ENCODE assay signal across 7 cellular contexts in the genomic region with DNA sequence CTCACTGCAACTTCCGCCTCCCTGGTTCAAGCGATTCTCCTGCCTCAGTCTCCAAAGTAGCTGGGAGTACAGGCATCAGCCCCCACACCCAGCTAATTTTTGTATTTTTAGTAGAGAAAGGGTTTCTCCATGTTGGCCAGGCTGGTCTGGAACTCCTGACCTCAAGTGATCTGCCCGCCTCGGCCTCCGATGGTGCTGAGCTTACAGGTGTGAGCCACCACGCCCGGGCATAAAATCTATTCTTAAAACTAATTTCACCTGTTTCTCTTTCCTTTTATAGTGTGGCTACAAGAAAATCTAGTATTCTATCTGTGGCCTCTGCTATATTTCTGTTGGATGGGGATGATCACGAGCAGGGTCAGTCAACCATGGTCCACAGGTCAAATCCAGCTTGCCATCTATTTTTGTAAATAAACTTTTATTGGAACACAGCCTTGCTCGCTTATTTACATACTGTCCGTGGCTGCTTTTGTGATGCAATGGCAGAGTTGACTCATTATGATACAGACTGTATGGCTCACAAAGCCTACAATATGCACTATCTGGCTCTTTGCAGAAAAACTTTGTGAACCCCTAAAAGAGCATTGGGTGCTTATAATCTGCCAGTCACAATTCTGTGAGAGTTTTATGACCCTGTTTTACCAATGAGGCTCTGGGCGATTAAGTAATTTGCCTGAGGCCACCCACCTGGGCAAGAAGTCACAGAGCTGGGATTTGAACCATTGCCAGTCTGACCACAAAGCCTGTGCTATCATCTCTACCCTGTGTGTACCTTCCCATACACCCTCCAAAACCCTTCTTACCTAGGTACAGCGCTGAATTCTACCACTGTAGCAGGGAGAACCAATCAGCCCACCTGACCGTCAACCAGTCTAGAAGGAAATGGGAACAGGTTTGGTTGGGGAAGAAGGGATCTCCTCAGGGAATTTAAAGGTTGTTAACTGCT. TPM values are rescaled to one million over a fixed set of nuclear protein-coding genes. Genes with fewer than 3 reads are reported as not detected.
DNase-seq lines count a peak whose midpoint lies in the region; ATAC-seq, FAIRE-seq and TF ChIP-seq lines count a peak whose summit lies in the region.

No MANE protein-coding gene starts in this region.

- FAIRE-seq in astrocyte (lab: Jason Lieb, UNC): peak; percentile 43

- H3K4me1 Mint-ChIP-seq in astrocyte (ENCODE audit: low read depth, unreplicated experiment): no peaks in the 10 kb centered on the region

- no peaks in the 10 kb centered on the region for H3K36me3 Mint-ChIP-seq in astrocyte (ENCODE audit: low read depth, unreplicated experiment)

- peaks cover 22% of the 10 kb centered on the region for H3K27me3 Mint-ChIP-seq in astrocyte (ENCODE audit: low read depth, unreplicated experiment)

- H3K27me3 ChIP-seq in astrocyte (ENCODE audit: insufficient read depth, low read length) (no peaks in the 10 kb centered on the region), smooth muscle cell (ENCODE audit: low read depth) (no peaks in the 10 kb centered on the region)

- H3F3A ChIP-seq in smooth muscle cell (ENCODE audit: low read depth): no peaks in the 10 kb centered on the region

- H3K36me3 ChIP-seq in astrocyte (ENCODE audit: insufficient read depth, low read length) (no peaks in the 10 kb centered on the region), smooth muscle cell (ENCODE audit: low read depth) (no peaks in the 10 kb centered on the region)

- H4K20me1 ChIP-seq in astrocyte (ENCODE audit: insufficient read depth, low read length): no peaks in the 10 kb centered on the region
- no peaks in the 10 kb centered on the region for H4K20me1 ChIP-seq in smooth muscle cell (ENCODE audit: low read depth)

- H3K4me2 ChIP-seq in astrocyte (ENCODE audit: low read length) (peak overlapping the region; percentile 26), smooth muscle cell (peak overlapping the region; percentile 13)

- 76% methylated on average over 13 of the region's 13 CpGs for whole genome bisulfite sequencing in smooth muscle cell (ENCODE audit: low lambda C conversion rate)

- DNase-seq in NCI-H226 (peak; percentile 72), astrocyte (ENCODE audit: low read depth) (peak; percentile 68), smooth muscle cell (lab: John Stamatoyannopoulos, UW; ENCODE audit: unreplicated experiment) (no peak), NCI-H1092 treated with DMSO at 0.1 percent for 48 hours (lab: John Stamatoyannopoulos, UW) (no peak), mucosa of gallbladder (ENCODE audit: low spot score) (no peak)

- ATAC-seq in GM18867 (IDR thresholded peaks at IDR 0.05; ENCODE audit: unreplicated experiment) (peak; percentile 87), HG02678 (IDR thresholded peaks at IDR 0.05; ENCODE audit: unreplicated experiment) (peak; percentile 84)

- H3K9me3 ChIP-seq in astrocyte (ENCODE audit: insufficient read depth, low read depth, low read length): no peaks in the 10 kb centered on the region
- no peaks in the 10 kb centered on the region for H3K9me3 ChIP-seq in smooth muscle cell (replicated peaks; ENCODE audit: low read depth)

- H3K4me1 ChIP-seq in astrocyte (ENCODE audit: insufficient read depth, low read length) (peaks cover 14% of the 10 kb centered on the region), smooth muscle cell (ENCODE audit: low read depth) (peaks cover 2% of the 10 kb centered on the region)

- H3K9ac ChIP-seq in astrocyte (ENCODE audit: low read length) (peak overlapping the region; percentile 2), smooth muscle cell (ENCODE audit: low read depth) (no peak overlapping the region)

- H3K27ac ChIP-seq in astrocyte (ENCODE audit: low read depth, low read length): no peak overlapping the region
- H3K27ac ChIP-seq in smooth muscle cell (ENCODE audit: low read depth): no peak overlapping the region

- no peak overlapping the region for H2AFZ ChIP-seq in astrocyte (ENCODE audit: low read depth, low read length)
- no peak overlapping the region for H2AFZ ChIP-seq in smooth muscle cell (ENCODE audit: low read depth)

- H3K9me3 Mint-ChIP-seq in astrocyte (ENCODE audit: unreplicated experiment): no peaks in the 10 kb centered on the region

- H3K4me3 ChIP-seq in astrocyte (ENCODE audit: insufficient read depth, low read depth, low read length) (no peak overlapping the region), smooth muscle cell (no peak overlapping the region)

- H3K27ac Mint-ChIP-seq in astrocyte (ENCODE audit: unreplicated experiment): no peak overlapping the region

- no peak overlapping the region for H3K4me3 Mint-ChIP-seq in astrocyte (ENCODE audit: unreplicated experiment)

- no peaks in the 10 kb centered on the region for H3K79me2 ChIP-seq in astrocyte (ENCODE audit: insufficient read depth, low read length)
- no peaks in the 10 kb centered on the region for H3K79me2 ChIP-seq in smooth muscle cell (ENCODE audit: low read depth)

- no peak for TF ChIP-seq CTCF in astrocyte (IDR thresholded peaks at IDR 0.05; ENCODE audit: insufficient read depth, low read depth, low read length)
- TF ChIP-seq CTCF in smooth muscle cell (IDR thresholded peaks at IDR 0.05; ENCODE audit: borderline replicate concordance, insufficient read depth, poor library complexity, severe bottlenecking): no peak

RNA-seq across cellular contexts. Expression of a gene that starts 28.3 kb away (rescaled TPM):
- total RNA-seq in astrocyte (0.14 and 0.25 TPM in 2 replicates), smooth muscle cell (0.18 and 3.6 TPM in 2 replicates), mucosa of gallbladder (0.58 TPM)
- 0.07 TPM in 1 of 2 replicates, not detected in the other for polyA plus RNA-seq in smooth muscle cell

Comparison
In these comparisons a context has a peak if more than half of its experiments do, and no peak if none do; other contexts are left out.
1. DNase-seq: peak in NCI-H226 (single experiment) and astrocyte (single experiment); none in smooth muscle cell (single experiment), NCI-H1092 treated with DMSO at 0.1 percent for 48 hours (single experiment) and mucosa of gallbladder (single experiment).